ENCODE assay signal across 2 cellular contexts in genomic region chr2:8288206-8288605, GRCh38.
TF ChIP-seq lines count a peak whose summit lies in the region.

No MANE protein-coding gene starts in this region.

TF ChIP-seq in liver, 16 proteins besides CTCF, POLR2A, EP300 and RAD21 (continued from another document):
- TF ChIP-seq MAX (IDR thresholded peaks at IDR 0.05) = no peak
- TF ChIP-seq TAF1 (conservative IDR thresholded peaks at IDR 0.05) = no peak
- TF ChIP-seq ZBTB33 (IDR thresholded peaks at IDR 0.05) = peak; percentile 56
- no peak for TF ChIP-seq ATF3 (IDR thresholded peaks at IDR 0.05)
- no peak for TF ChIP-seq REST (IDR thresholded peaks at IDR 0.05)
- TF ChIP-seq HNF4G (IDR thresholded peaks at IDR 0.05) = peak; percentile 51
- TF ChIP-seq JUND (IDR thresholded peaks at IDR 0.05) = peak in 1 of 2 donors; percentile 78
- TF ChIP-seq FOXA1 (IDR thresholded peaks at IDR 0.05) = peak; percentile 72
- TF ChIP-seq RXRA (IDR thresholded peaks at IDR 0.05) = peak; percentile 45 to 83

TF ChIP-seq in HepG2, 621 proteins besides CTCF, POLR2A, EP300 and RAD21 (continued from another document):
- no peak for TF ChIP-seq ZNF503 (CRISPR knock-in tag; IDR thresholded peaks at IDR 0.05)
- TF ChIP-seq ESRRA (CRISPR knock-in tag; IDR thresholded peaks at IDR 0.05; ENCODE audit: low read depth) = no peak
- no peak for TF ChIP-seq TBX2 (CRISPR knock-in tag; IDR thresholded peaks at IDR 0.05; ENCODE audit: borderline replicate concordance)
- no peak for TF ChIP-seq HINFP (CRISPR knock-in tag; IDR thresholded peaks at IDR 0.05; ENCODE audit: low read depth)
- no peak for TF ChIP-seq ZNF687 (CRISPR knock-in tag; IDR thresholded peaks at IDR 0.05)
- TF ChIP-seq THRA (CRISPR knock-in tag; IDR thresholded peaks at IDR 0.05; ENCODE audit: borderline replicate concordance) = no peak
- no peak for TF ChIP-seq ADNP (CRISPR knock-in tag; IDR thresholded peaks at IDR 0.05)
